In the genomic region with DNA sequence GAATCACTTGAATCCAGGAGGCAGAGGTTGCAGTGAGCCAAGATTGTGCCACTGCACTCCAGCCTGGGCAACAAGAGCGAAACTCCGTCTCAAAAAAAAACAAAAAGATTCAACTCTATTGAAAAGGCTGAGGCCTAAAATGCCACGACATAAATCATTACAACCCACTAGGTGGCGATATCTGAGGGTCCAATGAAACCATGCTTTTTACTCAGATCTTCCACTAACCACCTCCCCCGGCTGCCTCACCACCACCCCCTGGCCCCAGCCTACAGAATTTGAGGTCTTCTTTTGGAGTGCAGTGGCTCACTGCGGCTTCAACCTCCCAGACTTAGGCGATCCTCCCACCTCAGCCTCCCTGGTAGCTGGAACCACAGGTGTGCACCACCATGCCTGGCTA, we compare ENCODE assay signal across 9 cellular contexts. TPM values are rescaled to one million over a fixed set of nuclear protein-coding genes. Genes with fewer than 3 reads are reported as not detected.
A peak's percentile ranks its signal among the peaks of the same experiment; 100 is the strongest.
DNase-seq lines count a peak whose midpoint lies in the region; ATAC-seq, FAIRE-seq and TF ChIP-seq lines count a peak whose summit lies in the region.
"Had no signal": no experiment of that assay in that cellular context is flagged by ENCODE, and none has a peak within 500 bp of the region (broad histone marks: within the 10 kb centered on the region; RNA-seq: fewer than 3 reads in every experiment).

No MANE protein-coding gene starts in this region.

- DNase-seq in AG09319 (ENCODE audit: extremely low read depth, low read depth) (no peak), GM18507 (ENCODE audit: extremely low spot score, insufficient read length, low read depth) (peak; percentile 48), SIG-M5 (lab: John Stamatoyannopoulos, UW) (peak; percentile 11), astrocyte of the hippocampus (ENCODE audit: low read depth, low spot score) (peak; percentile 36), naive B cell (peak; percentile 57), ureter (ENCODE audit: low spot score) (no peak), DMS79 treated with DMSO at 0.1 percent for 48 hours (lab: John Stamatoyannopoulos, UW) (no peak)

- no peaks in the 10 kb centered on the region for H3K27me3 Mint-ChIP-seq in naive B cell
- H3K27me3 Mint-ChIP-seq: natural killer cell treated with Interleukin-12 subunit alpha and Interleukin-12 subunit beta and Interleukin-15 and Interleukin-18, amount 100 ng/mL, for 72 hours had no signal

- peaks cover 14 to 23% (median 16%) of the 10 kb centered on the region in 3 donors for H3K4me1 Mint-ChIP-seq in naive B cell

- ATAC-seq in HG03280 (IDR thresholded peaks at IDR 0.05; ENCODE audit: unreplicated experiment) (peak; percentile 76), naive B cell (ENCODE audit: low read depth in 2 of 2) (peak; percentile 85 to 92)

- no peaks in the 10 kb centered on the region for H3K9me3 Mint-ChIP-seq in naive B cell
- H3K9me3 Mint-ChIP-seq: natural killer cell treated with Interleukin-12 subunit alpha and Interleukin-12 subunit beta and Interleukin-15 and Interleukin-18, amount 100 ng/mL, for 72 hours had no signal

- peak; percentile 30 for TF ChIP-seq CTCF in AG09319 (IDR thresholded peaks at IDR 0.05; ENCODE audit: low read depth, low read length)

- H3K4me3 Mint-ChIP-seq in naive B cell = peak overlapping the region in 2 of 8 donors; percentile 66 to 74
- H3K4me3 Mint-ChIP-seq: natural killer cell treated with Interleukin-12 subunit alpha and Interleukin-12 subunit beta and Interleukin-15 and Interleukin-18, amount 100 ng/mL, for 72 hours had no signal

- H3K27ac Mint-ChIP-seq in naive B cell = peak overlapping the region in 2 of 6 donors; percentile 45 to 77
- H3K27ac Mint-ChIP-seq: natural killer cell treated with Interleukin-12 subunit alpha and Interleukin-12 subunit beta and Interleukin-15 and Interleukin-18, amount 100 ng/mL, for 72 hours had no signal

- FAIRE-seq in GM18507 (lab: Jason Lieb, UNC) = peak; percentile 81

- H3K36me3 Mint-ChIP-seq in naive B cell = peaks cover 3 to 14% of the 10 kb centered on the region in 2 donors
- H3K36me3 Mint-ChIP-seq: natural killer cell treated with Interleukin-12 subunit alpha and Interleukin-12 subunit beta and Interleukin-15 and Interleukin-18, amount 100 ng/mL, for 72 hours had no signal

RNA-seq across cellular contexts. Expression of gene AP1S3, which starts 57.5 kb away (rescaled TPM):
- polyA plus RNA-seq in naive B cell (ENCODE audit: low read depth in 6 of 6) = 10 to 100 TPM in 3 of 6 donors, 1 to 10 TPM in 3; 7.6 to 17.5 (median 12.2) TPM
- total RNA-seq in ureter = 52.7 TPM

Comparison
In these comparisons a context has a peak if more than half of its experiments do, and no peak if none do; other contexts are left out.
1. DNase-seq: peak in GM18507 (single experiment), SIG-M5 (single experiment), astrocyte of the hippocampus (single experiment) and naive B cell (single experiment); none in AG09319 (single experiment), ureter (single experiment) and DMS79 treated with DMSO at 0.1 percent for 48 hours (single experiment).